ENCODE assay signal across 10 cellular contexts in the genomic region with DNA sequence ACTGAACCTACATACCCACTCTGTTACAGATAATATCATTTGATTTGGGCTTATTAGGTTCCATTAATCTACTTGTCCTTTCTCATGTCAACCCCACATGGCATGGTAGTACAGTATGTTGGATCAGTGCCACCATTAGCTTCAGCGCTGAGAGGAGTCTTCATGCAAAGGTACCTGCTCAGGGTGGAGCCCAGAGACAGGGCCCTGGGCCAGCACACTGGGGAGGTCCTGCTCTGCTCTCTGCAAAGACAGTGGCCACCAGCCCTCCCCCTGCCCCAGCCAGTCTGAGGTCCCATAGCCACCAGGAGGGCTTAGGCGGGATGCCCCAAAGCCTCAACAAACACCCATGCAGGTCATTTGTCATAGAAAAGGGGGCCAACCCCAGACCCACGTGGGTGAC.
"Had no signal": no experiment of that assay in that cellular context is flagged by ENCODE, and none has a peak within 500 bp of the region (broad histone marks: within the 10 kb centered on the region; RNA-seq: fewer than 3 reads in every experiment).

No MANE protein-coding gene starts in this region.

- H3K27me3 Mint-ChIP-seq: stimulated activated naive CD8-positive, alpha-beta T cell treated with anti-CD3 and anti-CD28 coated beads, Interleukin-15, Interleukin-2, amounts not matched to agents 100 ng/mL and 50 ng/mL, for 24 hours had no signal

- DNase-seq: activated CD4-positive, alpha-beta T cell treated with anti-CD3 and anti-CD28 coated beads for 48 hours; effector CD4-positive, alpha-beta T cell; ovary; stimulated activated CD4-positive, alpha-beta T cell treated with anti-CD3 and anti-CD28 coated beads, Interleukin-4, amount 100 ng/mL, for 1 hour; stimulated activated CD8-positive, alpha-beta memory T cell treated with anti-CD3 and anti-CD28 coated beads, Interleukin-4, amount 100 ng/mL, for 48 hours; testis; WERI-Rb-1 had no signal

- H3K9me3 ChIP-seq: breast epithelium, ovary, testis had no signal

- H3K4me3 ChIP-seq: breast epithelium, ovary, testis had no signal

- H3K9me3 Mint-ChIP-seq: neural crest cell; stimulated activated naive CD8-positive, alpha-beta T cell treated with anti-CD3 and anti-CD28 coated beads, Interleukin-15, Interleukin-2, amounts not matched to agents 100 ng/mL and 50 ng/mL, for 24 hours had no signal

- H3K27me3 ChIP-seq: breast epithelium, ovary, testis had no signal

- H3K27ac ChIP-seq: breast epithelium, ovary, testis, WERI-Rb-1 had no signal

- H3K36me3 ChIP-seq: breast epithelium, ovary, WERI-Rb-1 had no signal

- H3K4me1 ChIP-seq: breast epithelium had no signal

- H3K4me3 Mint-ChIP-seq: neural crest cell had no signal
